11 cellular contexts compared by ENCODE assay signal in genomic region chr7:92769361-92769633, GRCh38.
DNase-seq lines count a peak whose midpoint lies in the region; ATAC-seq and TF ChIP-seq lines count a peak whose summit lies in the region.
"Had no signal": no experiment of that assay in that cellular context is flagged by ENCODE, and none has a peak within 500 bp of the region (broad histone marks: within the 10 kb centered on the region; RNA-seq: fewer than 3 reads in every experiment).

No MANE protein-coding gene starts in this region.

- H3K27me3 ChIP-seq in stomach = no peaks in the 10 kb centered on the region

- peak overlapping the region; percentile 93 for H3K27ac ChIP-seq in epithelial cell of prostate
- no peak overlapping the region for H3K27ac ChIP-seq in stomach

- no peak for TF ChIP-seq CTCF in stomach (IDR thresholded peaks at IDR 0.05)

- H3K4me1 ChIP-seq in stomach = peaks cover 0 to 35% (median 20%) of the 10 kb centered on the region in 4 donors

- H3K4me3 ChIP-seq in stomach = no peak overlapping the region

- TF ChIP-seq POLR2A in stomach (IDR thresholded peaks at IDR 0.05) = no peak

- H3K36me3 ChIP-seq in stomach = peaks cover 0 to 17% (median 13%) of the 10 kb centered on the region in 4 donors

- ATAC-seq in GM18502 (IDR thresholded peaks at IDR 0.05; ENCODE audit: poor library complexity, unreplicated experiment) (peak; percentile 13), GM19351 (IDR thresholded peaks at IDR 0.05; ENCODE audit: unreplicated experiment) (peak; percentile 19), HG03280 (IDR thresholded peaks at IDR 0.05; ENCODE audit: unreplicated experiment) (peak; percentile 13)
- ATAC-seq: naive thymus-derived CD4-positive, alpha-beta T cell had no signal

- intact Hi-C loops in stomach (cut with DNase I; ENCODE audit: low total_unique reads) = no loop called here

- no peaks in the 10 kb centered on the region for H3K9me3 ChIP-seq in stomach

- no peak for TF ChIP-seq EP300 in stomach (IDR thresholded peaks at IDR 0.05)

- no peak for DNase-seq in epithelial cell of prostate (ENCODE audit: low read depth, low spot score)
- no peak for DNase-seq in hippocampal formation (lab: John Stamatoyannopoulos, UW)
- DNase-seq in Ammon's horn (ENCODE audit: low spot score) = no peak
- no peak for DNase-seq in stomach
- DNase-seq: erythroblast, immature natural killer cell, NCI-H226 had no signal
